ENCODE assay signal across 1 cellular context in genomic region chr1:214459895-214460294, GRCh38.
TF ChIP-seq lines count a peak whose summit lies in the region.

No MANE protein-coding gene starts in this region.

TF ChIP-seq in IMR-90, 13 proteins besides CTCF, POLR2A, EP300 and RAD21:
- TF ChIP-seq ELK1 (IDR thresholded peaks at IDR 0.05; ENCODE audit: borderline replicate concordance, low read depth, low read length) (no peak), NFE2L2 (IDR thresholded peaks at IDR 0.05; ENCODE audit: low read depth, low read length) (no peak), CHD1 (IDR thresholded peaks at IDR 0.05; ENCODE audit: low read depth, low read length) (no peak), SMC3 (IDR thresholded peaks at IDR 0.05; ENCODE audit: low read depth, low read length) (no peak), RCOR1 (IDR thresholded peaks at IDR 0.05; ENCODE audit: insufficient replicate concordance, low read length) (no peak), BHLHE40 (IDR thresholded peaks at IDR 0.05; ENCODE audit: low read depth, low read length) (no peak), MXI1 (IDR thresholded peaks at IDR 0.05; ENCODE audit: borderline replicate concordance, low read depth, low read length) (no peak), FOS (IDR thresholded peaks at IDR 0.05; ENCODE audit: low read depth, low read length) (no peak), USF2 (IDR thresholded peaks at IDR 0.05; ENCODE audit: low read depth, low read length) (no peak), CEBPB (IDR thresholded peaks at IDR 0.05; ENCODE audit: low read depth, low read length) (no peak), MAFK (IDR thresholded peaks at IDR 0.05; ENCODE audit: low read depth, low read length) (no peak), RFX5 (IDR thresholded peaks at IDR 0.05; ENCODE audit: low read depth, low read length) (no peak), MAZ (IDR thresholded peaks at IDR 0.05; ENCODE audit: borderline replicate concordance, low read depth, low read length) (no peak)
